ENCODE assay signal across 14 cellular contexts in the genomic region with DNA sequence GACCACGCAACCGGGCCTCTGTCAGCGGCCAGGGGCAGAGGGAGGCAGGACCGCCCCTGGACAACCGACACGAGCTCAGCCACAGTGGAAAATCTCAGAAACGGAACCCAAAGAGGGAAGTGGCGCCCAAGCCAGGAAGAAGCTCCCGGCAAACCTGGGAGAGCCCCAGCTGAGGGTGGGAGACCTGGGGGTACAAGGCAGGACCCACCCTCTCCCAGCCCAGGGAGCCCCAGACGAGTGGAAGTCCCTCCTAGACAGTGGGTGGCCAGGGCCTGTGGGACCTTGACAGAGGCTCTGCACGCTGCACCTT. TPM values are rescaled to one million over a fixed set of nuclear protein-coding genes. Genes with fewer than 3 reads are reported as not detected.
DNase-seq lines count a peak whose midpoint lies in the region; ATAC-seq, FAIRE-seq and TF ChIP-seq lines count a peak whose summit lies in the region.
"Had no signal": no experiment of that assay in that cellular context is flagged by ENCODE, and none has a peak within 500 bp of the region (broad histone marks: within the 10 kb centered on the region; RNA-seq: fewer than 3 reads in every experiment).

No MANE protein-coding gene starts in this region.

- peak overlapping the region; percentile 29 for H3K4me3 Mint-ChIP-seq in activated T-helper 17 cell treated with anti-CD3 and anti-CD28 coated beads, Interleukin-2, amount 50 U/mL, for 72 hours
- peak overlapping the region; percentile 27 to 67 for H3K4me3 Mint-ChIP-seq in stimulated activated naive B cell treated with anti-CD40 and anti-IgM and Interleukin-4, amounts not matched to agents 10 μg/mL and 1 μg/mL and 100 μg/mL, for 72 hours

- no peak overlapping the region for H2AFZ ChIP-seq in HepG2 (ENCODE audit: low read length)

- no peaks in the 10 kb centered on the region for H3K36me3 Mint-ChIP-seq in activated T-helper 17 cell treated with anti-CD3 and anti-CD28 coated beads, Interleukin-2, amount 50 U/mL, for 72 hours (ENCODE audit: low read depth)
- H3K36me3 Mint-ChIP-seq in stimulated activated naive B cell treated with anti-CD40 and anti-IgM and Interleukin-4, amounts not matched to agents 10 μg/mL and 1 μg/mL and 100 μg/mL, for 72 hours, result peaks cover 4 to 6% of the 10 kb centered on the region in 2 donors
- H3K36me3 Mint-ChIP-seq: activated naive CD8-positive, alpha-beta T cell treated with anti-CD3 and anti-CD28 coated beads, Interleukin-2, amount 10 ng/mL, durations not matched to agents 7 days and 5 days had no signal

- H3K9me3 ChIP-seq in HepG2 (ENCODE audit: low read length), result no peaks in the 10 kb centered on the region

- H3K27ac ChIP-seq in HepG2 (ENCODE audit: extremely low read length, insufficient read depth, low read length), result peak overlapping the region; percentile 98
- H3K27ac ChIP-seq: SJSA1 had no signal

- peaks cover 47% of the 10 kb centered on the region for H3K79me2 ChIP-seq in HepG2 (ENCODE audit: insufficient read depth, low read length)

- TF ChIP-seq CTCF in HepG2 (CRISPR knock-in tag; IDR thresholded peaks at IDR 0.05), result no peak

- DNase-seq in NOMO-1 (lab: John Stamatoyannopoulos, UW; ENCODE audit: unreplicated experiment in 2 of 2), result peak; percentile 40 to 41
- DNase-seq in NOMO-1 treated with dmso at 0.1 percent for 144 hours (lab: John Stamatoyannopoulos, UW; ENCODE audit: unreplicated experiment), result no peak
- no peak for DNase-seq in HepG2 (ENCODE audit: low spot score)
- DNase-seq in stimulated activated naive B cell treated with anti-CD40 and anti-IgM and Interleukin-4, amounts not matched to agents 10 μg/mL and 1 μg/mL and 100 μg/mL, for 72 hours, result no peak
- no peak for DNase-seq in A172 (ENCODE audit: low spot score)
- DNase-seq in NCI-H69 (lab: John Stamatoyannopoulos, UW), result no peak
- DNase-seq: 8988T; activated naive CD8-positive, alpha-beta T cell treated with anti-CD3 and anti-CD28 coated beads, Interleukin-2, amount 10 ng/mL, durations not matched to agents 7 days and 5 days; DMS53; NCI-H510A treated with DMSO at 0.1 percent for 48 hours; stimulated activated CD4-positive, alpha-beta T cell treated with anti-CD3 and anti-CD28 coated beads, Interleukin-12 subunit alpha, Interleukin-12 subunit beta, amount 100 ng/mL, for 4 hours had no signal

- H3K36me3 ChIP-seq in HepG2 (replicated peaks in 1 of 2; ENCODE audit: control insufficient read depth in 1 of 2, insufficient read depth in 2 of 2, low read length in 2 of 2), result no peaks in the 10 kb centered on the region

- no peak overlapping the region for H3K4me3 ChIP-seq in HepG2 (replicated peaks in 1 of 3; ENCODE audit: insufficient read depth in 1 of 3, low read depth in 2 of 3, low read length in 3 of 3)
- H3K4me3 ChIP-seq: SJSA1 had no signal

- no peak overlapping the region for H3K4me2 ChIP-seq in HepG2 (ENCODE audit: low read depth, low read length)

- intact Hi-C loops in HepG2 (cut with micrococcal nuclease; ENCODE audit: unreplicated experiment), result no loop called here

- no peak for ATAC-seq in activated T-helper 17 cell treated with anti-CD3 and anti-CD28 coated beads, Interleukin-2, amount 50 U/mL, for 72 hours (replicated peaks)
- no peak for ATAC-seq in HepG2
- ATAC-seq in stimulated activated naive B cell treated with anti-CD40 and anti-IgM and Interleukin-4, amounts not matched to agents 10 μg/mL and 1 μg/mL and 100 μg/mL, for 72 hours (replicated peaks), result no peak
- ATAC-seq in GM18520 (IDR thresholded peaks at IDR 0.05; ENCODE audit: unreplicated experiment), result no peak

- CTCF ChIA-PET in HepG2 (lab: Yijun Ruan, JAX; ENCODE audit: low intra/inter-chr PET ratio, low total read pairs), result no interaction called here

- POLR2A ChIA-PET in HepG2 (lab: Yijun Ruan, JAX), result interaction anchor here (1.3 to 6.0 kb wide), 3 partner anchors 10 to 74 kb away, joined by 3 to 200 read pairs (median 91); no protein-coding TSS in a partner anchor

- H3K9ac ChIP-seq in HepG2 (ENCODE audit: insufficient read depth, low read depth, low read length), result no peak overlapping the region

- no TSS peak for BruUV-seq in HepG2 (replicated peaks; lab: Mats Ljungman, UMichigan)

- H3K9me3 Mint-ChIP-seq in activated T-helper 17 cell treated with anti-CD3 and anti-CD28 coated beads, Interleukin-2, amount 50 U/mL, for 72 hours, result no peaks in the 10 kb centered on the region
- no peaks in the 10 kb centered on the region for H3K9me3 Mint-ChIP-seq in stimulated activated naive B cell treated with anti-CD40 and anti-IgM and Interleukin-4, amounts not matched to agents 10 μg/mL and 1 μg/mL and 100 μg/mL, for 72 hours
- H3K9me3 Mint-ChIP-seq: activated naive CD8-positive, alpha-beta T cell treated with anti-CD3 and anti-CD28 coated beads, Interleukin-2, amount 10 ng/mL, durations not matched to agents 7 days and 5 days had no signal

- peaks cover 6 to 14% of the 10 kb centered on the region in 2 experiments; a peak in 4 of 5 replicates for H3K27me3 ChIP-seq in HepG2 (ENCODE audit: control insufficient read depth in 1 of 2, insufficient read depth in 2 of 2, low read length in 2 of 2)

- no peak for TF ChIP-seq POLR2A in HepG2 (IDR thresholded peaks at IDR 0.05; ENCODE audit: insufficient read depth in 1 of 2, low read depth in 2 of 2, low read length in 2 of 2)

- TF ChIP-seq EP300 in HepG2 (IDR thresholded peaks at IDR 0.05; ENCODE audit: low read depth in 2 of 2, low read length in 2 of 2), result no peak
- TF ChIP-seq EP300 in HepG2 (CRISPR knock-in tag; IDR thresholded peaks at IDR 0.05; ENCODE audit: borderline replicate concordance), result no peak

- no peak overlapping the region for H3K27ac Mint-ChIP-seq in activated T-helper 17 cell treated with anti-CD3 and anti-CD28 coated beads, Interleukin-2, amount 50 U/mL, for 72 hours
- peak overlapping the region; percentile 71 for H3K27ac Mint-ChIP-seq in stimulated activated naive B cell treated with anti-CD40 and anti-IgM and Interleukin-4, amounts not matched to agents 10 μg/mL and 1 μg/mL and 100 μg/mL, for 72 hours
- H3K27ac Mint-ChIP-seq: activated naive CD8-positive, alpha-beta T cell treated with anti-CD3 and anti-CD28 coated beads, Interleukin-2, amount 10 ng/mL, durations not matched to agents 7 days and 5 days had no signal

- peaks cover 31% of the 10 kb centered on the region for H3K4me1 Mint-ChIP-seq in activated T-helper 17 cell treated with anti-CD3 and anti-CD28 coated beads, Interleukin-2, amount 50 U/mL, for 72 hours
- peaks cover 53 to 86% of the 10 kb centered on the region in 2 donors for H3K4me1 Mint-ChIP-seq in stimulated activated naive B cell treated with anti-CD40 and anti-IgM and Interleukin-4, amounts not matched to agents 10 μg/mL and 1 μg/mL and 100 μg/mL, for 72 hours

- H3K27me3 Mint-ChIP-seq in activated T-helper 17 cell treated with anti-CD3 and anti-CD28 coated beads, Interleukin-2, amount 50 U/mL, for 72 hours, result no peaks in the 10 kb centered on the region
- peaks cover 0 to 6% of the 10 kb centered on the region in 2 donors for H3K27me3 Mint-ChIP-seq in stimulated activated naive B cell treated with anti-CD40 and anti-IgM and Interleukin-4, amounts not matched to agents 10 μg/mL and 1 μg/mL and 100 μg/mL, for 72 hours
- H3K27me3 Mint-ChIP-seq: activated naive CD8-positive, alpha-beta T cell treated with anti-CD3 and anti-CD28 coated beads, Interleukin-2, amount 10 ng/mL, durations not matched to agents 7 days and 5 days had no signal

- peaks cover 80% of the 10 kb centered on the region for H3K4me1 ChIP-seq in HepG2 (ENCODE audit: insufficient read depth, low read length)

- FAIRE-seq in HepG2 (lab: Jason Lieb, UNC), result no peak

- in situ Hi-C loops in HepG2 (cut with HindIII; ENCODE audit: extremely low pct_ligation_motif_present, low pct_unique_long_range_greater_than_20kb), result loop anchor here (5.0 kb wide), 1 partner anchor 33 kb away; no protein-coding TSS in a partner anchor

- H4K20me1 ChIP-seq in HepG2 (ENCODE audit: insufficient read depth, low read length), result no peaks in the 10 kb centered on the region

- no CpG with 5 or more reads among the region's 11 CpGs for WGBS in HepG2 (ENCODE audit: low lambda C conversion rate)

- TF ChIP-seq RAD21 in HepG2 (CRISPR knock-in tag; IDR thresholded peaks at IDR 0.05), result no peak

TF ChIP-seq in HepG2, 621 proteins besides CTCF, POLR2A, EP300 and RAD21 (continues in another document):
- peak; percentile 19; the same call in 1 of the 2 replicates for TF ChIP-seq RBFOX2 (IDR thresholded peaks at IDR 0.05; ENCODE audit: low read depth, low read length)
- TF ChIP-seq AGO2 (optimal IDR thresholded peaks at IDR 0.05; ENCODE audit: low read depth, low read length), result peak; percentile 41

RNA-seq across cellular contexts. Expression of a gene that starts 3.0 kb away (rescaled TPM):
- 10 to 100 TPM; 17.6 to 28.2 TPM for total RNA-seq in activated T-helper 17 cell treated with anti-CD3 and anti-CD28 coated beads, Interleukin-2, amount 50 U/mL, for 72 hours
- total RNA-seq in HepG2 (2016; rRNA removed; fragmentation: Illumina TruSeq; extraction: Trizol), result 7.4 and 14.0 TPM in 2 replicates
- total RNA-seq in HepG2 (2016; cell fraction: cytosol; rRNA removed; fragmentation: Illumina TruSeq; extraction: Trizol; ENCODE audit: low read depth), result 9.5 and 12.5 TPM in 2 replicates
- total RNA-seq in HepG2 (2016; cell fraction: insoluble cytoplasmic fraction; rRNA removed; fragmentation: Illumina TruSeq; extraction: Trizol), result 5.2 and 15.7 TPM in 2 replicates
- total RNA-seq in HepG2 (2016; cell fraction: membrane; rRNA removed; fragmentation: Illumina TruSeq; extraction: Trizol), result 6.9 and 7.7 TPM in 2 replicates
- 21.8 and 25.8 TPM in 2 replicates for total RNA-seq in HepG2 (2016; cell fraction: nucleus; rRNA removed; fragmentation: Illumina TruSeq; extraction: Trizol)
- polyA plus RNA-seq in HepG2 (2011; rRNA removed), result 18.5 and 25.6 TPM in 2 replicates
- polyA plus RNA-seq in HepG2 (2011; cell fraction: cytosol; rRNA removed), result 11.8 and 15.1 TPM in 2 replicates
- 164 and 213 TPM in 2 replicates for polyA plus RNA-seq in HepG2 (2011; cell fraction: nucleus; rRNA removed)
- polyA plus RNA-seq in HepG2 (2012), result 28.2 and 30.9 TPM in 2 replicates
- 1.4 and 1.6 TPM in 2 replicates for polyA plus RNA-seq in HepG2 (2016; cell fraction: cytosol; fragmentation: Illumina TruSeq; extraction: Trizol; ENCODE audit: low read depth)
- 6.3 and 7.6 TPM in 2 replicates for polyA plus RNA-seq in HepG2 (2016; cell fraction: insoluble cytoplasmic fraction; fragmentation: Illumina TruSeq; extraction: Trizol; ENCODE audit: low read depth)
- polyA plus RNA-seq in HepG2 (2016; cell fraction: membrane; fragmentation: Illumina TruSeq; extraction: Trizol; ENCODE audit: low read depth), result 3.2 and 3.7 TPM in 2 replicates
- polyA plus RNA-seq in HepG2 (2016; cell fraction: nucleus; fragmentation: Illumina TruSeq; extraction: Trizol; ENCODE audit: insufficient read depth, low read depth), result 88.5 and 93.5 TPM in 2 replicates
- polyA minus RNA-seq in HepG2 (2011; rRNA and poly(A)+ RNA removed; ENCODE audit: low replicate concordance), result 6.3 and 47.1 TPM in 2 replicates
- polyA minus RNA-seq in HepG2 (2011; cell fraction: cytosol; rRNA and poly(A)+ RNA removed), result 14.7 and 16.2 TPM in 2 replicates
- polyA minus RNA-seq in HepG2 (2011; cell fraction: nucleus; rRNA and poly(A)+ RNA removed), result 40.3 and 44.4 TPM in 2 replicates
- total RNA-seq in A172 (2014; rRNA removed; shearing (Covaris generic)), result 8.5 and 10.2 TPM in 2 replicates

Comparison
In these comparisons a context has a peak if more than half of its experiments do, and no peak if none do; other contexts are left out.
1. DNase-seq: peak in NOMO-1 (2 of 2); none in NOMO-1 treated with dmso at 0.1 percent for 144 hours (single experiment), HepG2 (single experiment), stimulated activated naive B cell treated with anti-CD40 and anti-IgM and Interleukin-4, amounts not matched to agents 10 μg/mL and 1 μg/mL and 100 μg/mL, for 72 hours (single experiment), A172 (single experiment) and NCI-H69 (single experiment).